Comparison of ENCODE assay signal across 13 cellular contexts in genomic region chr17:32331243-32332040, GRCh38. TPM values are rescaled to one million over a fixed set of nuclear protein-coding genes. Genes with fewer than 3 reads are reported as not detected.
DNase-seq lines count a peak whose midpoint lies in the region; ATAC-seq and TF ChIP-seq lines count a peak whose summit lies in the region.
"Had no signal": no experiment of that assay in that cellular context is flagged by ENCODE, and none has a peak within 500 bp of the region (broad histone marks: within the 10 kb centered on the region; RNA-seq: fewer than 3 reads in every experiment).

No MANE protein-coding gene starts in this region.

- no peaks in the 10 kb centered on the region for H3K79me2 ChIP-seq in smooth muscle cell (ENCODE audit: low read depth)

- H3K4me3 ChIP-seq in smooth muscle cell = no peak overlapping the region

- H4K20me1 ChIP-seq in smooth muscle cell (ENCODE audit: low read depth) = no peaks in the 10 kb centered on the region

- POLR2A ChIA-PET in activated CD4-positive, alpha-beta T cell treated with anti-CD3 and anti-CD28 coated beads for 36 hours (lab: Charles Lee) = interaction anchor here (0.6 kb wide), 2 partner anchors 19 kb away, joined by 4 to 7 read pairs; no protein-coding TSS in a partner anchor

- H3K27me3 Mint-ChIP-seq in activated CD4-positive, alpha-beta T cell treated with anti-CD3 and anti-CD28 coated beads for 36 hours = no peaks in the 10 kb centered on the region
- H3K27me3 Mint-ChIP-seq in activated T-helper 2 cell treated with anti-CD3 and anti-CD28 coated beads, Interferon-gamma antibody, Interleukin-2, Interleukin-4, amounts not matched to agents 10 μg/mL and 5 μg/mL and 100 μg/mL, durations not matched to agents 14 hours and 24 hours and 36 hours (ENCODE audit: low read depth) = no peaks in the 10 kb centered on the region

- H3K27me3 ChIP-seq in smooth muscle cell (ENCODE audit: low read depth) = no peaks in the 10 kb centered on the region

- H3K9me3 ChIP-seq in smooth muscle cell (replicated peaks; ENCODE audit: low read depth) = no peaks in the 10 kb centered on the region

- no peak for DNase-seq in activated CD4-positive, alpha-beta T cell treated with anti-CD3 and anti-CD28 coated beads for 36 hours
- no peak for DNase-seq in activated CD4-positive, alpha-beta T cell treated with anti-CD3 and anti-CD28 coated beads for 1 hour
- DNase-seq in NOMO-1 treated with DMSO at 0.1 percent for 48 hours (lab: John Stamatoyannopoulos, UW; ENCODE audit: unreplicated experiment) = peak; percentile 45
- no peak for DNase-seq in activated T-helper 2 cell treated with anti-CD3 and anti-CD28 coated beads, Interferon-gamma antibody, Interleukin-2, Interleukin-4, amounts not matched to agents 10 μg/mL and 5 μg/mL and 100 μg/mL, durations not matched to agents 14 hours and 24 hours and 36 hours (ENCODE audit: low spot score)
- DNase-seq in smooth muscle cell (lab: John Stamatoyannopoulos, UW; ENCODE audit: unreplicated experiment) = no peak
- DNase-seq in GM20000 (ENCODE audit: low spot score) = no peak
- DNase-seq in KG1 (lab: John Stamatoyannopoulos, UW) = no peak
- DNase-seq: activated gamma-delta T cell treated with Interleukin-2 at 50 U/mL for 16 hours, mammary epithelial cell, NCI-H1092 treated with DMSO at 0.1 percent for 48 hours, NCI-H226 had no signal

- H3K4me3 Mint-ChIP-seq in activated CD4-positive, alpha-beta T cell treated with anti-CD3 and anti-CD28 coated beads for 36 hours = no peak overlapping the region
- peak overlapping the region; percentile 38 for H3K4me3 Mint-ChIP-seq in activated T-helper 2 cell treated with anti-CD3 and anti-CD28 coated beads, Interferon-gamma antibody, Interleukin-2, Interleukin-4, amounts not matched to agents 10 μg/mL and 5 μg/mL and 100 μg/mL, durations not matched to agents 14 hours and 24 hours and 36 hours (ENCODE audit: low read depth)

- peaks cover 13% of the 10 kb centered on the region for H3K36me3 Mint-ChIP-seq in activated CD4-positive, alpha-beta T cell treated with anti-CD3 and anti-CD28 coated beads for 36 hours (ENCODE audit: low read depth)
- peaks cover 31% of the 10 kb centered on the region for H3K36me3 Mint-ChIP-seq in activated T-helper 2 cell treated with anti-CD3 and anti-CD28 coated beads, Interferon-gamma antibody, Interleukin-2, Interleukin-4, amounts not matched to agents 10 μg/mL and 5 μg/mL and 100 μg/mL, durations not matched to agents 14 hours and 24 hours and 36 hours (ENCODE audit: low read depth)

- no peak for TF ChIP-seq CTCF in smooth muscle cell (IDR thresholded peaks at IDR 0.05; ENCODE audit: borderline replicate concordance, insufficient read depth, poor library complexity, severe bottlenecking)
- TF ChIP-seq CTCF in GM20000 (IDR thresholded peaks at IDR 0.05; ENCODE audit: extremely low read depth, missing control alignments) = no peak

- peak overlapping the region; percentile 9 for H3K4me2 ChIP-seq in smooth muscle cell

- CTCF ChIA-PET in activated CD4-positive, alpha-beta T cell treated with anti-CD3 and anti-CD28 coated beads for 36 hours (lab: Charles Lee) = interaction anchor here (0.8 to 2.5 kb wide), 7 partner anchors 9 to 189 kb away, joined by 3 to 10 read pairs (median 4); partner anchors contain the start of genes PSMD11 and RHOT1

- peak overlapping the region; percentile 10 for H3K27ac ChIP-seq in smooth muscle cell (ENCODE audit: low read depth)

- no peaks in the 10 kb centered on the region for H3K9me3 Mint-ChIP-seq in activated CD4-positive, alpha-beta T cell treated with anti-CD3 and anti-CD28 coated beads for 36 hours (ENCODE audit: low read depth)
- no peaks in the 10 kb centered on the region for H3K9me3 Mint-ChIP-seq in activated T-helper 2 cell treated with anti-CD3 and anti-CD28 coated beads, Interferon-gamma antibody, Interleukin-2, Interleukin-4, amounts not matched to agents 10 μg/mL and 5 μg/mL and 100 μg/mL, durations not matched to agents 14 hours and 24 hours and 36 hours

- H3K4me1 Mint-ChIP-seq in activated CD4-positive, alpha-beta T cell treated with anti-CD3 and anti-CD28 coated beads for 36 hours = peaks cover 18% of the 10 kb centered on the region
- peaks cover 32% of the 10 kb centered on the region for H3K4me1 Mint-ChIP-seq in activated T-helper 2 cell treated with anti-CD3 and anti-CD28 coated beads, Interferon-gamma antibody, Interleukin-2, Interleukin-4, amounts not matched to agents 10 μg/mL and 5 μg/mL and 100 μg/mL, durations not matched to agents 14 hours and 24 hours and 36 hours (ENCODE audit: low read depth)

- peak overlapping the region; percentile 49 for H3K27ac Mint-ChIP-seq in activated CD4-positive, alpha-beta T cell treated with anti-CD3 and anti-CD28 coated beads for 36 hours
- H3K27ac Mint-ChIP-seq in activated T-helper 2 cell treated with anti-CD3 and anti-CD28 coated beads, Interferon-gamma antibody, Interleukin-2, Interleukin-4, amounts not matched to agents 10 μg/mL and 5 μg/mL and 100 μg/mL, durations not matched to agents 14 hours and 24 hours and 36 hours = peak overlapping the region; percentile 67

- H2AFZ ChIP-seq in smooth muscle cell (ENCODE audit: low read depth) = no peak overlapping the region

- no peaks in the 10 kb centered on the region for H3K36me3 ChIP-seq in smooth muscle cell (ENCODE audit: low read depth)

- peak; percentile 63 for ATAC-seq in activated CD4-positive, alpha-beta T cell treated with anti-CD3 and anti-CD28 coated beads for 36 hours
- ATAC-seq in HG02678 (IDR thresholded peaks at IDR 0.05; ENCODE audit: unreplicated experiment) = no peak
- ATAC-seq: activated CD4-positive, CD25-positive, alpha-beta regulatory T cell treated with anti-CD3 and anti-CD28 coated beads, Interleukin-2, amount 50 U/mL, for 24 hours had no signal

- 54% methylated on average over 3 of the region's 3 CpGs for WGBS in smooth muscle cell (ENCODE audit: low lambda C conversion rate)

- no peaks in the 10 kb centered on the region for H3K4me1 ChIP-seq in smooth muscle cell (ENCODE audit: low read depth)

- no peak overlapping the region for H3K9ac ChIP-seq in smooth muscle cell (ENCODE audit: low read depth)

- H3F3A ChIP-seq in smooth muscle cell (ENCODE audit: low read depth) = no peaks in the 10 kb centered on the region

- intact Hi-C loops in activated CD4-positive, alpha-beta T cell treated with anti-CD3 and anti-CD28 coated beads for 36 hours (cut with DNase I, micrococcal nuclease) = no loop called here
- intact Hi-C loops in activated T-helper 2 cell treated with anti-CD3 and anti-CD28 coated beads, Interferon-gamma antibody, Interleukin-2, Interleukin-4, amounts not matched to agents 10 μg/mL and 5 μg/mL and 100 μg/mL, durations not matched to agents 14 hours and 24 hours and 36 hours (cut with micrococcal nuclease) = loop anchor here (10.0 kb wide), 1 partner anchor 187 kb away; the partner anchor contains the start of gene RHOT1

RNA-seq across cellular contexts. Expression of gene C17orf75, which starts 10.5 kb away (rescaled TPM):
- 10 to 100 TPM; 21.9 to 34.0 TPM for total RNA-seq in activated CD4-positive, alpha-beta T cell treated with anti-CD3 and anti-CD28 coated beads for 36 hours
- total RNA-seq in activated T-helper 2 cell treated with anti-CD3 and anti-CD28 coated beads, Interferon-gamma antibody, Interleukin-2, Interleukin-4, amounts not matched to agents 10 μg/mL and 5 μg/mL and 100 μg/mL, durations not matched to agents 14 hours and 24 hours and 36 hours = 25.6 and 32.8 TPM in 2 replicates
- 15.2 and 19.0 TPM in 2 replicates for total RNA-seq in smooth muscle cell
- polyA plus RNA-seq in smooth muscle cell = 10.2 and 15.1 TPM in 2 replicates

RNA-seq across cellular contexts. Expression of gene ZNF207, which starts 18.5 kb away (rescaled TPM):
- 100 to 1,000 TPM; 197 to 231 TPM for total RNA-seq in activated CD4-positive, alpha-beta T cell treated with anti-CD3 and anti-CD28 coated beads for 36 hours
- total RNA-seq in activated T-helper 2 cell treated with anti-CD3 and anti-CD28 coated beads, Interferon-gamma antibody, Interleukin-2, Interleukin-4, amounts not matched to agents 10 μg/mL and 5 μg/mL and 100 μg/mL, durations not matched to agents 14 hours and 24 hours and 36 hours = 254 and 256 TPM in 2 replicates
- total RNA-seq in smooth muscle cell = 158 and 196 TPM in 2 replicates
- polyA plus RNA-seq in smooth muscle cell = 84.3 and 104 TPM in 2 replicates
